Comparison of ENCODE assay signal across 5 cellular contexts in genomic region chr14:85336257-85336656, GRCh38.
"Had no signal": no experiment of that assay in that cellular context is flagged by ENCODE, and none has a peak within 500 bp of the region (broad histone marks: within the 10 kb centered on the region; RNA-seq: fewer than 3 reads in every experiment).

No MANE protein-coding gene starts in this region.

- H3K27me3 Mint-ChIP-seq: IgD-negative memory B cell had no signal

- H3K36me3 Mint-ChIP-seq: IgD-negative memory B cell had no signal

- FAIRE-seq: HepG2, K562 had no signal

- H3K4me1 Mint-ChIP-seq: IgD-negative memory B cell had no signal

- ATAC-seq: HepG2, K562 had no signal

- DNase-seq: IMR-90 had no signal

- H3K4me3 ChIP-seq: K562 had no signal

- H3K27ac Mint-ChIP-seq: IgD-negative memory B cell had no signal

- H3K4me3 Mint-ChIP-seq: IgD-negative memory B cell had no signal

- H3K27ac ChIP-seq: HL-60 had no signal
